Comparison of ENCODE assay signal across 16 cellular contexts in the genomic region with DNA sequence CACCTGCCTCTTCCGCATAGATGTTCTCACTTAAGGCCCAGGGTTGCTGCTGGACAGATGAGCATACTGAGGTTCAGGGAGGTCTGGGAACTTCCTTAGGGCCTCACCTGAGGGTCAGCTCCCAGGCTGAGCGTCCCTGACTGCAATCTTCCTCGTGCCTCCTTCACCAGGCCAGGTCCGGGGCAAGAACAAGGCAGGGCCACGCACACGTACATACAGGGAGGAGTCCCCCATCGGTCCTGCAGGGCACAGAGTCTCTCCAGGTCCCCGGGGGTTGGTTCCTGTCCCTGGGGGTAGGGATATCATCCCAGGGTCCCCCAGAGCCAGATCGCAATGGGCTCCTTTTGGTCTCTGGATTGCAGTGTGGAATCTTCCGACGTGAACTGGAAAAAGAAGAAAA.
A peak's percentile ranks its signal among the peaks of the same experiment; 100 is the strongest.
DNase-seq lines count a peak whose midpoint lies in the region; ATAC-seq and TF ChIP-seq lines count a peak whose summit lies in the region.
"Had no signal": no experiment of that assay in that cellular context is flagged by ENCODE, and none has a peak within 500 bp of the region (broad histone marks: within the 10 kb centered on the region; RNA-seq: fewer than 3 reads in every experiment).

No MANE protein-coding gene starts in this region.

- no peak overlapping the region for H3K4me2 ChIP-seq in smooth muscle cell

- no peaks in the 10 kb centered on the region for H4K20me1 ChIP-seq in smooth muscle cell (ENCODE audit: low read depth)

- H3F3A ChIP-seq in smooth muscle cell (ENCODE audit: low read depth): no peaks in the 10 kb centered on the region

- TF ChIP-seq POLR2A in stomach (IDR thresholded peaks at IDR 0.05): no peak

- H3K27ac ChIP-seq in RWPE2 (ENCODE audit: poor library complexity, severe bottlenecking): no peak overlapping the region
- H3K27ac ChIP-seq in stomach: no peak overlapping the region
- H3K27ac ChIP-seq in smooth muscle cell (ENCODE audit: low read depth): no peak overlapping the region
- H3K27ac ChIP-seq: pancreas had no signal

- no peak for ATAC-seq in RWPE2 (ENCODE audit: low read depth)
- ATAC-seq in GM19328 (IDR thresholded peaks at IDR 0.05; ENCODE audit: unreplicated experiment): no peak
- ATAC-seq: mucosa of descending colon; pancreas; stimulated activated memory B cell treated with anti-CD40 and anti-IgM and Interleukin-4, amounts not matched to agents 10 μg/mL and 1 μg/mL and 100 μg/mL, for 72 hours had no signal

- H3K9ac ChIP-seq in smooth muscle cell (ENCODE audit: low read depth): no peak overlapping the region

- H3K4me1 ChIP-seq in RWPE2 (ENCODE audit: insufficient read depth, poor library complexity, severe bottlenecking) (no peaks in the 10 kb centered on the region), stomach (peaks cover 0 to 6% (median 0%) of the 10 kb centered on the region in 4 donors), smooth muscle cell (ENCODE audit: low read depth) (no peaks in the 10 kb centered on the region)
- H3K4me1 ChIP-seq: pancreas had no signal

- DNase-seq in RWPE2 (ENCODE audit: low spot score): peak; percentile 62
- DNase-seq in activated CD8-positive, alpha-beta memory T cell treated with anti-CD3 and anti-CD28 coated beads, Interleukin-2, amount 50 U/mL, for 48 hours: peak; percentile 28
- DNase-seq in mesenteric fat pad (ENCODE audit: low spot score): peak; percentile 72
- peak; percentile 7 for DNase-seq in stomach
- no peak for DNase-seq in smooth muscle cell (lab: John Stamatoyannopoulos, UW; ENCODE audit: unreplicated experiment)
- no peak for DNase-seq in C1 segment of cervical spinal cord (lab: John Stamatoyannopoulos, UW)
- DNase-seq: cortex of kidney, DMS79, HCEC 1CT, left ventricle myocardium superior, NCI-H1930, NCI-H345 had no signal

- intact Hi-C loops in stomach (cut with DNase I; ENCODE audit: low total_unique reads): no loop called here

- H3K4me3 ChIP-seq in RWPE2 (ENCODE audit: severe bottlenecking) (no peak overlapping the region), stomach (no peak overlapping the region), smooth muscle cell (no peak overlapping the region)
- H3K4me3 ChIP-seq: mucosa of descending colon, pancreas had no signal

- H3K79me2 ChIP-seq in smooth muscle cell (ENCODE audit: low read depth): no peaks in the 10 kb centered on the region

- WGBS in stomach, 5 donors: 83 to 91% (median 90%) methylated on average over 11 of the region's 11 CpGs
- WGBS in smooth muscle cell (ENCODE audit: low lambda C conversion rate): 90% methylated on average over 11 of the region's 11 CpGs

- no peak for TF ChIP-seq EP300 in stomach (IDR thresholded peaks at IDR 0.05)

- no peak for TF ChIP-seq CTCF in RWPE2 (IDR thresholded peaks at IDR 0.05; ENCODE audit: poor library complexity, severe bottlenecking)
- TF ChIP-seq CTCF in stomach (IDR thresholded peaks at IDR 0.05): no peak
- no peak for TF ChIP-seq CTCF in smooth muscle cell (IDR thresholded peaks at IDR 0.05; ENCODE audit: borderline replicate concordance, insufficient read depth, poor library complexity, severe bottlenecking)

- H3K27me3 ChIP-seq in RWPE2 (ENCODE audit: insufficient read depth, poor library complexity, severe bottlenecking): no peaks in the 10 kb centered on the region
- H3K27me3 ChIP-seq in stomach: no peaks in the 10 kb centered on the region
- no peaks in the 10 kb centered on the region for H3K27me3 ChIP-seq in smooth muscle cell (ENCODE audit: low read depth)
- H3K27me3 ChIP-seq: pancreas had no signal

- H3K9me3 ChIP-seq in RWPE2 (ENCODE audit: severe bottlenecking): no peaks in the 10 kb centered on the region
- H3K9me3 ChIP-seq in stomach: no peaks in the 10 kb centered on the region
- H3K9me3 ChIP-seq in smooth muscle cell (replicated peaks; ENCODE audit: low read depth): no peaks in the 10 kb centered on the region
- H3K9me3 ChIP-seq: mucosa of descending colon, pancreas had no signal

- H3K36me3 ChIP-seq in RWPE2 (ENCODE audit: low read depth) (peaks cover 17% of the 10 kb centered on the region), stomach (peaks cover 8 to 87% (median 73%) of the 10 kb centered on the region in 4 donors), smooth muscle cell (ENCODE audit: low read depth) (no peaks in the 10 kb centered on the region)

- H2AFZ ChIP-seq in smooth muscle cell (ENCODE audit: low read depth): no peak overlapping the region

Comparison
In these comparisons a context has a peak if more than half of its experiments do, and no peak if none do; other contexts are left out.
1. DNase-seq: peak in RWPE2 (single experiment), activated CD8-positive, alpha-beta memory T cell treated with anti-CD3 and anti-CD28 coated beads, Interleukin-2, amount 50 U/mL, for 48 hours (single experiment), mesenteric fat pad (single experiment) and stomach (single experiment); none in smooth muscle cell (single experiment) and C1 segment of cervical spinal cord (0 of 14).